In genomic region chr9:91714874-91715615, GRCh38 we compare ENCODE assay signal across 17 cellular contexts.
DNase-seq lines count a peak whose midpoint lies in the region; ATAC-seq and TF ChIP-seq lines count a peak whose summit lies in the region.
"Had no signal": no experiment of that assay in that cellular context is flagged by ENCODE, and none has a peak within 500 bp of the region (broad histone marks: within the 10 kb centered on the region; RNA-seq: fewer than 3 reads in every experiment).

No MANE protein-coding gene starts in this region.

- intact Hi-C loops in heart right ventricle (cut with DNase I) = no loop called here
- intact Hi-C loops in cardiac septum (cut with DNase I) = no loop called here
- intact Hi-C loops in vagina (cut with DNase I) = no loop called here

- no peak for DNase-seq in heart right ventricle
- DNase-seq in cardiac septum (ENCODE audit: low spot score) = no peak
- no peak for DNase-seq in coronary artery (ENCODE audit: low spot score)
- peak in 1 of 2 donors; percentile 58 for DNase-seq in vagina (ENCODE audit: extremely low spot score in 2 of 2)
- no peak for DNase-seq in activated CD8-positive, alpha-beta memory T cell treated with anti-CD3 and anti-CD28 coated beads for 24 hours
- no peak for DNase-seq in T-helper 1 cell
- DNase-seq: KG1, NCI-H1105, tibial artery had no signal

- H3K4me3 ChIP-seq in heart right ventricle (peak overlapping the region in 8 of 10 donors; percentile 34 to 49 (median 44)), coronary artery (peak overlapping the region; percentile 65), vagina (peak overlapping the region in 1 of 2 donors; percentile 38)

- no peaks in the 10 kb centered on the region for H3K27me3 Mint-ChIP-seq in nephron (ENCODE audit: low read depth)

- H3K4me1 ChIP-seq in heart right ventricle (peaks cover 0 to 5% (median 0%) of the 10 kb centered on the region in 9 donors), vagina (peaks cover 7% of the 10 kb centered on the region)
- H3K4me1 ChIP-seq: adrenal gland, tibial artery had no signal

- H3K9me3 Mint-ChIP-seq in nephron = peaks cover 3% of the 10 kb centered on the region

- H3K27me3 ChIP-seq in heart right ventricle (peaks cover 0 to 10% (median 6%) of the 10 kb centered on the region in 7 donors), vagina (no peaks in the 10 kb centered on the region)
- H3K27me3 ChIP-seq: adrenal gland had no signal

- ATAC-seq in heart right ventricle (no peak), GM18867 (IDR thresholded peaks at IDR 0.05; ENCODE audit: unreplicated experiment) (no peak)

- no peak for TF ChIP-seq POLR2A in vagina (IDR thresholded peaks at IDR 0.05)

- H3K27ac ChIP-seq in heart right ventricle (peak overlapping the region in 1 of 10 donors; percentile 21), coronary artery (no peak overlapping the region), vagina (peak overlapping the region; percentile 52)
- H3K27ac ChIP-seq: epithelial cell of prostate, tibial artery had no signal

- 73 to 75% methylated on average over 14 of the region's 14 CpGs for WGBS in heart right ventricle, 2 donors

- TF ChIP-seq CTCF in heart right ventricle (IDR thresholded peaks at IDR 0.05) = no peak
- TF ChIP-seq CTCF in coronary artery (IDR thresholded peaks at IDR 0.05) = no peak
- no peak for TF ChIP-seq CTCF in nephron (IDR thresholded peaks at IDR 0.05; ENCODE audit: unreplicated experiment in 3 of 3)
- no peak for TF ChIP-seq CTCF in vagina (IDR thresholded peaks at IDR 0.05)

- H3K36me3 Mint-ChIP-seq in nephron (ENCODE audit: low read depth) = peaks cover 5% of the 10 kb centered on the region

- H3K27ac Mint-ChIP-seq in nephron = no peak overlapping the region
- H3K27ac Mint-ChIP-seq: activated CD4-positive, alpha-beta memory T cell treated with anti-CD3 and anti-CD28 coated beads, Interleukin-2, amount 10 ng/mL, durations not matched to agents 7 days and 5 days; activated T-helper 1 cell treated with anti-CD3 and anti-CD28 coated beads, Interleukin-12 subunit alpha, Interleukin-12 subunit beta, Interleukin-2, Interleukin-4 antibody, amounts not matched to agents 30 ng/mL and 10 ng/mL and 1 ng/mL, durations not matched to agents 14 hours and 24 hours and 36 hours; GM23338 had no signal

- H3K4me3 Mint-ChIP-seq in nephron = peak overlapping the region in 2 of 3 experiments; percentile 29 to 40
- H3K4me3 Mint-ChIP-seq: activated T-helper 1 cell treated with anti-CD3 and anti-CD28 coated beads, Interleukin-12 subunit alpha, Interleukin-12 subunit beta, Interleukin-2, Interleukin-4 antibody, amounts not matched to agents 30 ng/mL and 10 ng/mL and 1 ng/mL, durations not matched to agents 14 hours and 24 hours and 36 hours had no signal

- peaks cover 5% of the 10 kb centered on the region for H3K4me1 Mint-ChIP-seq in nephron
- H3K4me1 Mint-ChIP-seq: GM23338 had no signal

- H3K9me3 ChIP-seq in heart right ventricle (peaks cover 0 to 11% (median 0%) of the 10 kb centered on the region in 11 donors), vagina (no peaks in the 10 kb centered on the region)
- H3K9me3 ChIP-seq: adrenal gland, SK-N-SH had no signal

- H3K36me3 ChIP-seq in heart right ventricle = no peaks in the 10 kb centered on the region
- no peaks in the 10 kb centered on the region for H3K36me3 ChIP-seq in vagina
- H3K36me3 ChIP-seq: adrenal gland, tibial artery had no signal
